13 cellular contexts compared by ENCODE assay signal in genomic region chr5:134139377-134139851, GRCh38. TPM values are rescaled to one million over a fixed set of nuclear protein-coding genes. Genes with fewer than 3 reads are reported as not detected.
A peak's percentile ranks its signal among the peaks of the same experiment; 100 is the strongest.
DNase-seq lines count a peak whose midpoint lies in the region; ATAC-seq, FAIRE-seq and TF ChIP-seq lines count a peak whose summit lies in the region.
"Had no signal": no experiment of that assay in that cellular context is flagged by ENCODE, and none has a peak within 500 bp of the region (broad histone marks: within the 10 kb centered on the region; RNA-seq: fewer than 3 reads in every experiment).

No MANE protein-coding gene starts in this region.

- TF ChIP-seq EP300 in GM12878 (IDR thresholded peaks at IDR 0.05; ENCODE audit: borderline replicate concordance in 1 of 2, control insufficient read depth in 1 of 2, low read depth in 2 of 2, low read length in 2 of 2), result no peak
- no peak for TF ChIP-seq EP300 in tibial nerve (IDR thresholded peaks at IDR 0.05)

- TF ChIP-seq CTCF in GM12878 (IDR thresholded peaks at IDR 0.05 in 2 of 3, conservative IDR thresholded peaks at IDR 0.05 in 1 of 3; ENCODE audit: control insufficient read depth in 2 of 3, extremely low read depth in 1 of 3, insufficient read depth in 1 of 3, low read depth in 3 of 3, low read length in 3 of 3) (no peak), kidney (IDR thresholded peaks at IDR 0.05; ENCODE audit: borderline replicate concordance, extremely low read depth, insufficient read depth) (no peak), tibial artery (IDR thresholded peaks at IDR 0.05) (no peak), tibial nerve (IDR thresholded peaks at IDR 0.05) (no peak)

- 81% methylated on average over 4 of the region's 4 CpGs for WGBS in GM12878 (ENCODE audit: insufficient coverage, insufficient replicate concordance, low lambda C conversion rate, missing lambda C conversion rate)
- 67 to 76% methylated on average over 1 to 4 of the region's 4 CpGs for WGBS in tibial nerve, 2 donors

- BruUV-seq in GM12878 (replicated peaks; lab: Mats Ljungman, UMichigan), result no TSS peak

- H3K4me3 ChIP-seq in GM12878 (no peak overlapping the region), kidney (ENCODE audit: low read length in 2 of 2) (no peak overlapping the region), tibial artery (no peak overlapping the region), tibial nerve (no peak overlapping the region)
- H3K4me3 ChIP-seq: gastroesophageal sphincter had no signal

- no peak for TF ChIP-seq POLR2A in GM12878 (IDR thresholded peaks at IDR 0.05; ENCODE audit: low read depth, low read length)
- no peak for TF ChIP-seq POLR2A in tibial nerve (IDR thresholded peaks at IDR 0.05)

- H3K27ac Mint-ChIP-seq in activated naive CD8-positive, alpha-beta T cell, result peak overlapping the region; percentile 73
- H3K27ac Mint-ChIP-seq in activated naive CD8-positive, alpha-beta T cell treated with anti-CD3 and anti-CD28 coated beads, Interleukin-2, amount 50 U/mL, for 24 hours, result no peak overlapping the region

- CTCF ChIA-PET in GM12878 (lab: Yijun Ruan, JAX), result interaction anchor here (0.7 to 24.1 kb wide), 16 partner anchors 11 to 165 kb away, joined by 3 to 792 read pairs (median 6); partner anchors contain the start of genes SKP1 and TCF7

- H3K27ac ChIP-seq in GM12878 (ENCODE audit: control insufficient read depth, insufficient read depth) (peak overlapping the region; percentile 90), kidney (ENCODE audit: low read depth in 2 of 2, low read length in 2 of 2) (no peak overlapping the region), tibial artery (no peak overlapping the region), tibial nerve (peak overlapping the region in 1 of 4 donors; percentile 11)
- H3K27ac ChIP-seq: gastroesophageal sphincter had no signal

- in situ Hi-C loops in GM12878 (cut with MboI), result loop anchor here (5.0 kb wide), 2 partner anchors 37 to 97 kb away; no protein-coding TSS in a partner anchor

- POLR2A ChIA-PET in GM12878 (lab: Charles Lee), result interaction anchor here (1.0 to 19.5 kb wide), 10 partner anchors 7 to 109 kb away, joined by 3 to 291 read pairs (median 8); partner anchors contain the start of gene TCF7

- H3K9me3 Mint-ChIP-seq in activated naive CD8-positive, alpha-beta T cell (ENCODE audit: low read depth), result no peaks in the 10 kb centered on the region
- H3K9me3 Mint-ChIP-seq in activated naive CD8-positive, alpha-beta T cell treated with anti-CD3 and anti-CD28 coated beads, Interleukin-2, amount 50 U/mL, for 24 hours, result no peaks in the 10 kb centered on the region
- H3K9me3 Mint-ChIP-seq: neural crest cell had no signal

- H2AFZ ChIP-seq in GM12878 (ENCODE audit: control insufficient read depth, low read depth, low read length), result no peak overlapping the region

- H4K20me1 ChIP-seq in GM12878 (ENCODE audit: control insufficient read depth, insufficient read depth), result no peaks in the 10 kb centered on the region

- no peak for TF ChIP-seq RAD21 in GM12878 (IDR thresholded peaks at IDR 0.05; ENCODE audit: insufficient read depth, low read depth, low read length)

- ATAC-seq in activated naive CD8-positive, alpha-beta T cell treated with anti-CD3 and anti-CD28 coated beads, Interleukin-2, amount 50 U/mL, for 24 hours, result no peak
- ATAC-seq in GM12878 (no peak), HG03432 (IDR thresholded peaks at IDR 0.05; ENCODE audit: unreplicated experiment) (no peak)
- ATAC-seq: gastroesophageal sphincter had no signal

- intact Hi-C loops in GM12878 (cut with micrococcal nuclease; ENCODE audit: unreplicated experiment), result no loop called here
- intact Hi-C loops in kidney (cut with DNase I), result no loop called here
- intact Hi-C loops in tibial artery (cut with DNase I; ENCODE audit: low total_unique reads), result no loop called here

- H3K27me3 ChIP-seq in GM12878 (replicated peaks in 1 of 2; ENCODE audit: control insufficient read depth in 2 of 2, insufficient read depth in 2 of 2, low read length in 1 of 2) (no peaks in the 10 kb centered on the region), tibial artery (no peaks in the 10 kb centered on the region), tibial nerve (no peaks in the 10 kb centered on the region)
- H3K27me3 ChIP-seq: gastroesophageal sphincter had no signal

- H3K79me2 ChIP-seq in GM12878 (ENCODE audit: control insufficient read depth, insufficient read depth, low read length), result peaks cover 16% of the 10 kb centered on the region

- peak overlapping the region; percentile 20 for H3K4me3 Mint-ChIP-seq in activated naive CD8-positive, alpha-beta T cell
- H3K4me3 Mint-ChIP-seq in activated naive CD8-positive, alpha-beta T cell treated with anti-CD3 and anti-CD28 coated beads, Interleukin-2, amount 50 U/mL, for 24 hours, result no peak overlapping the region
- H3K4me3 Mint-ChIP-seq: neural crest cell had no signal

- peaks cover 54% of the 10 kb centered on the region for H3K4me1 ChIP-seq in GM12878 (ENCODE audit: control insufficient read depth, insufficient read depth, low read length)
- peaks cover 0 to 4% of the 10 kb centered on the region in 2 donors for H3K4me1 ChIP-seq in kidney (ENCODE audit: control insufficient read depth in 1 of 2, insufficient read depth in 1 of 2, low read depth in 1 of 2, low read length in 2 of 2)
- peaks cover 0 to 20% (median 0%) of the 10 kb centered on the region in 4 donors for H3K4me1 ChIP-seq in tibial artery
- H3K4me1 ChIP-seq in tibial nerve, result peaks cover 0 to 62% (median 3%) of the 10 kb centered on the region in 4 donors

- no peak for DNase-seq in activated naive CD8-positive, alpha-beta T cell treated with anti-CD3 and anti-CD28 coated beads, Interleukin-2, amount 50 U/mL, for 24 hours
- no peak for DNase-seq in GM12878 (ENCODE audit: low read depth, low spot score)
- peak; percentile 30 for DNase-seq in kidney
- DNase-seq in tibial artery, result peak; percentile 13 to 50
- no peak for DNase-seq in medulla oblongata (ENCODE audit: extremely low spot score)
- DNase-seq in tibial nerve (ENCODE audit: low spot score in 2 of 2), result no peak
- DNase-seq: SHP77; stimulated activated CD4-positive, alpha-beta T cell treated with anti-CD3 and anti-CD28 coated beads, Interleukin-12 subunit alpha, Interleukin-12 subunit beta, amount 100 ng/mL, for 4 hours had no signal

- SMC1A ChIA-PET in GM12878 (lab: Charles Lee; ENCODE audit: uncharacterized antibody, unreplicated experiment), result interaction anchor here (0.6 to 21.6 kb wide), 14 partner anchors 7 to 100 kb away, joined by 3 to 441 read pairs (median 4); no protein-coding TSS in a partner anchor

- H3K4me2 ChIP-seq in GM12878 (ENCODE audit: control insufficient read depth, insufficient read depth), result peak overlapping the region; percentile 17; the same call in 1 of the 2 replicates

- H3K9ac ChIP-seq in GM12878 (ENCODE audit: control insufficient read depth, insufficient read depth, low read length) (peak overlapping the region; percentile 65), kidney (ENCODE audit: low read length in 2 of 2) (no peak overlapping the region)

- H3K9me3 ChIP-seq in GM12878 (replicated peaks; ENCODE audit: control insufficient read depth, insufficient read depth, low read length), result no peaks in the 10 kb centered on the region
- H3K9me3 ChIP-seq in kidney (ENCODE audit: control insufficient read depth in 1 of 2, low read length in 2 of 2), result no peaks in the 10 kb centered on the region
- no peaks in the 10 kb centered on the region for H3K9me3 ChIP-seq in tibial artery
- no peaks in the 10 kb centered on the region for H3K9me3 ChIP-seq in tibial nerve
- H3K9me3 ChIP-seq: gastroesophageal sphincter had no signal

- peaks cover 38 to 40% of the 10 kb centered on the region in 2 experiments for H3K36me3 ChIP-seq in GM12878 (ENCODE audit: control insufficient read depth in 2 of 2, insufficient read depth in 2 of 2, low read length in 1 of 2)
- H3K36me3 ChIP-seq in kidney (ENCODE audit: control insufficient read depth in 1 of 2, insufficient read depth in 2 of 2, low read length in 2 of 2), result peaks cover 7 to 8% of the 10 kb centered on the region in 2 donors
- H3K36me3 ChIP-seq in tibial artery, result peaks cover 9 to 75% (median 56%) of the 10 kb centered on the region in 3 donors
- H3K36me3 ChIP-seq in tibial nerve, result peaks cover 0 to 78% (median 0%) of the 10 kb centered on the region in 3 donors

- peaks cover 77% of the 10 kb centered on the region for H3K4me1 Mint-ChIP-seq in activated naive CD8-positive, alpha-beta T cell (ENCODE audit: low read depth)
- peaks cover 69% of the 10 kb centered on the region for H3K4me1 Mint-ChIP-seq in activated naive CD8-positive, alpha-beta T cell treated with anti-CD3 and anti-CD28 coated beads, Interleukin-2, amount 50 U/mL, for 24 hours
- H3K4me1 Mint-ChIP-seq: neural crest cell had no signal

- RAD21 ChIA-PET in GM12878 (lab: Charles Lee; ENCODE audit: unreplicated experiment), result interaction anchor here (0.8 to 12.6 kb wide), 15 partner anchors 11 to 113 kb away, joined by 3 to 200 read pairs (median 8); partner anchors contain the start of gene TCF7

- H3K36me3 Mint-ChIP-seq in activated naive CD8-positive, alpha-beta T cell, result peaks cover 12% of the 10 kb centered on the region
- peaks cover 36% of the 10 kb centered on the region for H3K36me3 Mint-ChIP-seq in activated naive CD8-positive, alpha-beta T cell treated with anti-CD3 and anti-CD28 coated beads, Interleukin-2, amount 50 U/mL, for 24 hours (ENCODE audit: low read depth)

- H3K27me3 Mint-ChIP-seq in activated naive CD8-positive, alpha-beta T cell, result no peaks in the 10 kb centered on the region
- H3K27me3 Mint-ChIP-seq in activated naive CD8-positive, alpha-beta T cell treated with anti-CD3 and anti-CD28 coated beads, Interleukin-2, amount 50 U/mL, for 24 hours, result no peaks in the 10 kb centered on the region

- FAIRE-seq in GM12878 (lab: Jason Lieb, UNC) (no peak), kidney (lab: Jason Lieb, UNC) (no peak)
- FAIRE-seq: urothelium cell line had no signal

RNA-seq across cellular contexts. Expression of gene TCF7, which starts 24.9 kb away (rescaled TPM):
- total RNA-seq in GM12878 (2013; cell fraction: nucleolus; rRNA removed), result 344 and 364 TPM in 2 replicates
- total RNA-seq in GM12878 (2014; rRNA removed) (19.6 and 21.6 TPM in 2 replicates), GM12878 (2014; rRNA removed; fragmentation: Illumina TruSeq; extraction: Trizol) (23.3 and 24.0 TPM in 2 replicates), GM12878 (2021) (60.2 and 63.5 TPM in 2 replicates), kidney (15.6 TPM), tibial nerve (10 to 100 TPM in 1 of 4 donors, 1 to 10 TPM in 3; 2.5 to 13.2 (median 6.6) TPM)
- polyA plus RNA-seq in GM12878 (2011; ENCODE audit: low read depth), result 26.0 TPM
- polyA plus RNA-seq in GM12878 (2011; rRNA removed) (20.5 and 34.6 TPM in 2 replicates), GM12878 (2014; fragmentation: Illumina TruSeq; extraction: Trizol) (44.1 and 59.3 TPM in 2 replicates), GM12878 (2014; fragmentation: Nextera tagmentation; extraction: Ambion mirVana) (10 to 100 TPM in 1 of 2 experiments, 1 to 10 TPM in 1; 10.0 to 13.2 TPM), GM12878 (2014; rRNA removed) (29.0 and 37.6 TPM in 2 replicates), GM12878 (2016; fragmentation: Nextera tagmentation; extraction: Ambion mirVana) (10 to 100 TPM; 22.7 to 23.2 TPM), kidney (ENCODE audit: insufficient read depth, low read depth, low replicate concordance) (1.2 TPM)
- polyA plus RNA-seq in GM12878 (2011; cell fraction: cytosol; rRNA removed), result 27.6 and 32.9 TPM in 2 replicates
- polyA plus RNA-seq in GM12878 (2011; cell fraction: nucleus; rRNA removed), result 62.1 and 64.0 TPM in 2 replicates
- 52.2 and 55.4 TPM in 2 replicates for polyA plus RNA-seq in GM12878 (2012)
- 52.8 and 74.5 TPM in 2 replicates for polyA minus RNA-seq in GM12878 (2011; rRNA and poly(A)+ RNA removed)
- polyA minus RNA-seq in GM12878 (2011; cell fraction: cytosol; rRNA and poly(A)+ RNA removed), result 25.0 and 25.4 TPM in 2 replicates
- polyA minus RNA-seq in GM12878 (2011; cell fraction: nucleus; rRNA and poly(A)+ RNA removed), result 60.7 and 103 TPM in 2 replicates

RNA-seq across cellular contexts. Expression of gene SKP1, which starts 37.3 kb away (rescaled TPM):
- 141 and 142 TPM in 2 replicates for total RNA-seq in GM12878 (2013; cell fraction: nucleolus; rRNA removed)
- total RNA-seq in GM12878 (2014; rRNA removed) (100 and 114 TPM in 2 replicates), GM12878 (2014; rRNA removed; fragmentation: Illumina TruSeq; extraction: Trizol) (404 and 421 TPM in 2 replicates), GM12878 (2021) (202 and 204 TPM in 2 replicates), kidney (380 TPM), tibial nerve (100 to 1,000 TPM; 173 to 311 (median 209) TPM)
- 197 TPM for polyA plus RNA-seq in GM12878 (2011; ENCODE audit: low read depth)
- polyA plus RNA-seq in GM12878 (2011; rRNA removed) (351 and 383 TPM in 2 replicates), GM12878 (2014; fragmentation: Illumina TruSeq; extraction: Trizol) (617 and 795 TPM in 2 replicates), GM12878 (2014; fragmentation: Nextera tagmentation; extraction: Ambion mirVana) (1,000 to 10,000 TPM; 1,587 to 1,686 TPM), GM12878 (2014; rRNA removed) (305 and 398 TPM in 2 replicates), GM12878 (2016; fragmentation: Nextera tagmentation; extraction: Ambion mirVana) (100 to 1,000 TPM; 868 to 919 TPM), kidney (ENCODE audit: insufficient read depth, low read depth, low replicate concordance) (848 TPM)
- polyA plus RNA-seq in GM12878 (2011; cell fraction: cytosol; rRNA removed), result 151 TPM in 2 replicates
- polyA plus RNA-seq in GM12878 (2011; cell fraction: nucleus; rRNA removed), result 163 and 175 TPM in 2 replicates
- 274 and 324 TPM in 2 replicates for polyA plus RNA-seq in GM12878 (2012)
- polyA minus RNA-seq in GM12878 (2011; rRNA and poly(A)+ RNA removed), result 121 and 212 TPM in 2 replicates
- polyA minus RNA-seq in GM12878 (2011; cell fraction: cytosol; rRNA and poly(A)+ RNA removed), result 60.8 and 63.6 TPM in 2 replicates
- 32.6 and 47.6 TPM in 2 replicates for polyA minus RNA-seq in GM12878 (2011; cell fraction: nucleus; rRNA and poly(A)+ RNA removed)

Comparison
In these comparisons a context has a peak if more than half of its experiments do, and no peak if none do; other contexts are left out.
1. DNase-seq: peak in kidney (single experiment) and tibial artery (2 of 2); none in activated naive CD8-positive, alpha-beta T cell treated with anti-CD3 and anti-CD28 coated beads, Interleukin-2, amount 50 U/mL, for 24 hours (single experiment), GM12878 (single experiment), medulla oblongata (single experiment) and tibial nerve (0 of 2).